18 cellular contexts compared by ENCODE assay signal in genomic region chr5:78232163-78232562, GRCh38.
DNase-seq lines count a peak whose midpoint lies in the region; ATAC-seq, FAIRE-seq and TF ChIP-seq lines count a peak whose summit lies in the region.
"Had no signal": no experiment of that assay in that cellular context is flagged by ENCODE, and none has a peak within 500 bp of the region (broad histone marks: within the 10 kb centered on the region; RNA-seq: fewer than 3 reads in every experiment).

No MANE protein-coding gene starts in this region.

- no peak overlapping the region for H3K27ac ChIP-seq in RWPE1
- no peak overlapping the region for H3K27ac ChIP-seq in K562 (ENCODE audit: extremely low read depth, low read depth, low read length)
- H3K27ac ChIP-seq in foreskin keratinocyte: no peak overlapping the region
- no peak overlapping the region for H3K27ac ChIP-seq in prostate gland

- no peaks in the 10 kb centered on the region for H3K4me1 ChIP-seq in K562 (replicated peaks in 1 of 2; ENCODE audit: control insufficient read depth in 2 of 2, insufficient read depth in 2 of 2, low read length in 2 of 2)
- H3K4me1 ChIP-seq in foreskin keratinocyte: no peaks in the 10 kb centered on the region
- no peaks in the 10 kb centered on the region for H3K4me1 ChIP-seq in prostate gland (replicated peaks)
- H3K4me1 ChIP-seq: BE2C had no signal

- 85% methylated on average over 1 of the region's 1 CpG for WGBS in K562 (ENCODE audit: insufficient coverage, low coverage, missing lambda C conversion rate)
- WGBS in prostate gland: 48% methylated on average over 1 of the region's 1 CpG

- no TSS peak for BruUV-seq in K562 (replicated peaks; lab: Mats Ljungman, UMichigan)

- no peaks in the 10 kb centered on the region for H3K4me1 Mint-ChIP-seq in activated CD4-positive, alpha-beta memory T cell treated with anti-CD3 and anti-CD28 coated beads, Interleukin-2, amount 10 ng/mL, durations not matched to agents 7 days and 5 days

- intact Hi-C loops in K562 (cut with micrococcal nuclease) (no loop called here), prostate gland (cut with DNase I) (no loop called here)

- no peak overlapping the region for H3K9ac ChIP-seq in K562 (ENCODE audit: insufficient read depth in 1 of 2, low read depth in 2 of 2, low read length in 2 of 2)

- H3K27me3 ChIP-seq in K562 (ENCODE audit: control insufficient read depth in 2 of 2, insufficient read depth in 2 of 2, low read length in 2 of 2) (no peaks in the 10 kb centered on the region), foreskin keratinocyte (no peaks in the 10 kb centered on the region), prostate gland (replicated peaks; ENCODE audit: insufficient read depth) (no peaks in the 10 kb centered on the region)
- H3K27me3 ChIP-seq: BE2C had no signal

- CTCF ChIA-PET in RWPE1 (lab: Yijun Ruan, JAX): interaction anchor here (1.6 kb wide), 1 partner anchor 14 kb away, joined by 3 read pairs; no protein-coding TSS in a partner anchor
- CTCF ChIA-PET in K562 (lab: Yijun Ruan, JAX; ENCODE audit: low intra/inter-chr PET ratio): no interaction called here
- CTCF ChIA-PET in activated CD4-positive, alpha-beta memory T cell treated with anti-CD3 and anti-CD28 coated beads, Interleukin-2, amount 10 ng/mL, durations not matched to agents 7 days and 5 days (lab: Charles Lee): no interaction called here

- H2AFZ ChIP-seq in K562 (ENCODE audit: low read depth, low read length): no peak overlapping the region

- POLR2A ChIA-PET in RWPE1 (lab: Yijun Ruan, JAX; ENCODE audit: low non-redundant PET): no interaction called here
- POLR2A ChIA-PET in K562 (lab: Yijun Ruan, JAX): no interaction called here
- POLR2A ChIA-PET in activated CD4-positive, alpha-beta memory T cell treated with anti-CD3 and anti-CD28 coated beads, Interleukin-2, amount 10 ng/mL, durations not matched to agents 7 days and 5 days (lab: Charles Lee): no interaction called here

- TF ChIP-seq RAD21 in K562 (CRISPR knock-in tag; conservative IDR thresholded peaks at IDR 0.05 in 1 of 2, IDR thresholded peaks at IDR 0.05 in 1 of 2): no peak

- no peaks in the 10 kb centered on the region for H3K9me1 ChIP-seq in K562 (ENCODE audit: control insufficient read depth, insufficient read depth, low read length)

- TF ChIP-seq CTCF in RWPE1 (conservative IDR thresholded peaks at IDR 0.05; ENCODE audit: low read depth) (no peak), K562 (IDR thresholded peaks at IDR 0.05 in 2 of 3, conservative IDR thresholded peaks at IDR 0.05 in 1 of 3; ENCODE audit: insufficient read depth in 2 of 3, low read depth in 1 of 3, low read length in 3 of 3) (no peak), foreskin keratinocyte (conservative IDR thresholded peaks at IDR 0.05) (no peak), prostate gland (IDR thresholded peaks at IDR 0.05) (no peak)

- no peak for FAIRE-seq in K562 (lab: Jason Lieb, UNC)
- FAIRE-seq: HTR-8/SVneo had no signal

- H3K27me3 Mint-ChIP-seq in activated CD4-positive, alpha-beta memory T cell treated with anti-CD3 and anti-CD28 coated beads, Interleukin-2, amount 10 ng/mL, durations not matched to agents 7 days and 5 days: no peaks in the 10 kb centered on the region
- H3K27me3 Mint-ChIP-seq: CD4-positive, CD25-positive, alpha-beta regulatory T cell; CD8-positive, alpha-beta memory T cell had no signal

- H3K4me3 ChIP-seq in K562 (no peak overlapping the region), prostate gland (no peak overlapping the region)

- TF ChIP-seq POLR2A in K562 (conservative IDR thresholded peaks at IDR 0.05): no peak
- TF ChIP-seq POLR2A in prostate gland (IDR thresholded peaks at IDR 0.05): no peak

- H3K9me3 ChIP-seq in K562 (replicated peaks; ENCODE audit: control insufficient read depth, insufficient read depth, low read depth, low read length) (no peaks in the 10 kb centered on the region), prostate gland (no peaks in the 10 kb centered on the region)
- H3K9me3 ChIP-seq: BE2C had no signal

- peaks cover 3% of the 10 kb centered on the region for H3K36me3 Mint-ChIP-seq in activated CD4-positive, alpha-beta memory T cell treated with anti-CD3 and anti-CD28 coated beads, Interleukin-2, amount 10 ng/mL, durations not matched to agents 7 days and 5 days (ENCODE audit: low read depth)

- ATAC-seq in K562 (no peak), foreskin keratinocyte (no peak)

- no peaks in the 10 kb centered on the region for H4K20me1 ChIP-seq in K562 (replicated peaks; ENCODE audit: control insufficient read depth, insufficient read depth, low read length)

- H3K4me2 ChIP-seq in K562 (ENCODE audit: insufficient read depth, low read length): no peak overlapping the region

- in situ Hi-C loops in K562 (cut with MboI): no loop called here

- H3K36me3 ChIP-seq in K562 (ENCODE audit: control insufficient read depth, insufficient read depth, low read length) (peaks cover 3% of the 10 kb centered on the region; the same call in 1 of the 3 replicates), prostate gland (no peaks in the 10 kb centered on the region)
- H3K36me3 ChIP-seq: BE2C had no signal

- no peak for TF ChIP-seq EP300 in K562 (IDR thresholded peaks at IDR 0.05; ENCODE audit: low read length)

- DNase-seq in RWPE1 (ENCODE audit: low spot score): peak; percentile 13
- no peak for DNase-seq in K562 (ENCODE audit: extremely low read depth in 1 of 4, low spot score in 3 of 4)
- DNase-seq in foreskin keratinocyte: peak; percentile 28 to 46
- DNase-seq in prostate gland (ENCODE audit: low spot score): no peak
- DNase-seq in epidermal melanocyte (ENCODE audit: insufficient read length, low spot score): no peak
- no peak for DNase-seq in activated CD4-positive, alpha-beta memory T cell treated with anti-CD3 and anti-CD28 coated beads, Interleukin-2, amount 10 ng/mL, durations not matched to agents 7 days and 5 days
- no peak for DNase-seq in DMS153 (lab: John Stamatoyannopoulos, UW)
- DNase-seq: ACHN; BE2C; C1 segment of cervical spinal cord; CD4-positive, CD25-positive, alpha-beta regulatory T cell; CD8-positive, alpha-beta memory T cell; COR-L47; DMS 273 treated with DMSO at 0.1 percent for 48 hours; GOT3; H7; IMR-90 had no signal

- no peak overlapping the region for H3K27ac Mint-ChIP-seq in activated CD4-positive, alpha-beta memory T cell treated with anti-CD3 and anti-CD28 coated beads, Interleukin-2, amount 10 ng/mL, durations not matched to agents 7 days and 5 days
- H3K27ac Mint-ChIP-seq: CD4-positive, CD25-positive, alpha-beta regulatory T cell had no signal

- no peak overlapping the region for H3K4me3 Mint-ChIP-seq in activated CD4-positive, alpha-beta memory T cell treated with anti-CD3 and anti-CD28 coated beads, Interleukin-2, amount 10 ng/mL, durations not matched to agents 7 days and 5 days
- H3K4me3 Mint-ChIP-seq: CD4-positive, CD25-positive, alpha-beta regulatory T cell; CD8-positive, alpha-beta memory T cell had no signal

- peaks cover 3% of the 10 kb centered on the region; the same call in 1 of the 3 replicates for H3K79me2 ChIP-seq in K562 (ENCODE audit: control insufficient read depth, insufficient read depth, low read length)

- H3K9me3 Mint-ChIP-seq in activated CD4-positive, alpha-beta memory T cell treated with anti-CD3 and anti-CD28 coated beads, Interleukin-2, amount 10 ng/mL, durations not matched to agents 7 days and 5 days: no peaks in the 10 kb centered on the region
- H3K9me3 Mint-ChIP-seq: CD4-positive, CD25-positive, alpha-beta regulatory T cell; CD8-positive, alpha-beta memory T cell had no signal

TF ChIP-seq in K562, 482 proteins besides CTCF, POLR2A, EP300 and RAD21:
- TF ChIP-seq MED1 (CRISPR knock-in tag; IDR thresholded peaks at IDR 0.05; ENCODE audit: borderline replicate concordance) (no peak), FOXO4 (CRISPR knock-in tag; IDR thresholded peaks at IDR 0.05) (no peak), ZNF589 (CRISPR knock-in tag; IDR thresholded peaks at IDR 0.05; ENCODE audit: low read depth) (no peak), PKNOX1 (IDR thresholded peaks at IDR 0.05) (peak; percentile 21; the same call in 1 of the 2 replicates)
TF ChIP-seq in K562: peak in this region for 1.

Comparison
In these comparisons a context has a peak if more than half of its experiments do, and no peak if none do; other contexts are left out.
1. DNase-seq: peak in RWPE1 (single experiment) and foreskin keratinocyte (2 of 2); none in K562 (0 of 4), prostate gland (single experiment), epidermal melanocyte (single experiment), activated CD4-positive, alpha-beta memory T cell treated with anti-CD3 and anti-CD28 coated beads, Interleukin-2, amount 10 ng/mL, durations not matched to agents 7 days and 5 days (single experiment) and DMS153 (single experiment).